ENCODE assay signal across 9 cellular contexts in genomic region chr6:37006793-37007339, GRCh38. TPM values are rescaled to one million over a fixed set of nuclear protein-coding genes. Genes with fewer than 3 reads are reported as not detected.
DNase-seq lines count a peak whose midpoint lies in the region; ATAC-seq and TF ChIP-seq lines count a peak whose summit lies in the region.
"Had no signal": no experiment of that assay in that cellular context is flagged by ENCODE, and none has a peak within 500 bp of the region (broad histone marks: within the 10 kb centered on the region; RNA-seq: fewer than 3 reads in every experiment).

No MANE protein-coding gene starts in this region.

- TF ChIP-seq CTCF in OCI-LY3 (IDR thresholded peaks at IDR 0.05; ENCODE audit: low read depth, low read length) (no peak), heart left ventricle (IDR thresholded peaks at IDR 0.05) (no peak), stomach (IDR thresholded peaks at IDR 0.05) (no peak), mesothelial cell of epicardium (IDR thresholded peaks at IDR 0.05; ENCODE audit: unreplicated experiment) (no peak)

- TF ChIP-seq POLR2A in heart left ventricle (IDR thresholded peaks at IDR 0.05) (no peak), stomach (IDR thresholded peaks at IDR 0.05) (no peak)

- H3K36me3 ChIP-seq in OCI-LY3 (replicated peaks; ENCODE audit: low read depth, low read length), result peaks cover 45% of the 10 kb centered on the region
- peaks cover 0 to 19% (median 0%) of the 10 kb centered on the region in 9 donors for H3K36me3 ChIP-seq in heart left ventricle
- no peaks in the 10 kb centered on the region for H3K36me3 ChIP-seq in stomach

- no peak overlapping the region for H2AFZ ChIP-seq in OCI-LY3 (ENCODE audit: low read depth, low read length)

- H3K4me2 ChIP-seq in OCI-LY3 (ENCODE audit: low read length), result peak overlapping the region; percentile 99

- H3K27me3 ChIP-seq in OCI-LY3 (ENCODE audit: low read depth, low read length) (no peaks in the 10 kb centered on the region; the same call in 1 of the 2 replicates), heart left ventricle (no peaks in the 10 kb centered on the region), stomach (no peaks in the 10 kb centered on the region)

- no peaks in the 10 kb centered on the region for H3K4me1 Mint-ChIP-seq in mesothelial cell of epicardium

- no peaks in the 10 kb centered on the region for H3K9me3 Mint-ChIP-seq in mesothelial cell of epicardium

- no peak overlapping the region for H3K4me3 Mint-ChIP-seq in mesothelial cell of epicardium

- H3K4me3 ChIP-seq in OCI-LY3 (ENCODE audit: low read length) (peak overlapping the region; percentile 86), heart left ventricle (peak overlapping the region in 9 of 12 donors; percentile 26 to 70 (median 41)), stomach (peak overlapping the region in 3 of 4 donors; percentile 17 to 44 (median 37))

- no peaks in the 10 kb centered on the region for H3K36me3 Mint-ChIP-seq in mesothelial cell of epicardium

- no peak for TF ChIP-seq EP300 in stomach (IDR thresholded peaks at IDR 0.05)

- no peak for DNase-seq in heart left ventricle
- no peak for DNase-seq in stomach
- DNase-seq in mesothelial cell of epicardium (ENCODE audit: low spot score in 2 of 2, unreplicated experiment in 2 of 2), result no peak
- no peak for DNase-seq in caudate nucleus (lab: John Stamatoyannopoulos, UW)
- DNase-seq: stimulated activated CD4-positive, alpha-beta T cell treated with anti-CD3 and anti-CD28 coated beads, Interleukin-2, amount 100 ng/mL, for 48 hours had no signal

- H3K79me2 ChIP-seq in OCI-LY3 (ENCODE audit: low read length), result peaks cover 65% of the 10 kb centered on the region

- H3K27ac ChIP-seq in OCI-LY3 (ENCODE audit: low read length) (peak overlapping the region; percentile 95), heart left ventricle (peak overlapping the region in 6 of 12 donors; percentile 3 to 92 (median 30)), stomach (peak overlapping the region in 2 of 5 donors; percentile 24 to 64), caudate nucleus (ENCODE audit: low read depth, low read length) (no peak overlapping the region)
- H3K27ac ChIP-seq: epithelial cell of prostate had no signal

- H4K20me1 ChIP-seq in OCI-LY3 (ENCODE audit: insufficient read depth, low read length), result peaks cover 41% of the 10 kb centered on the region

- peak; percentile 9 for ATAC-seq in GM18511 (IDR thresholded peaks at IDR 0.05; ENCODE audit: unreplicated experiment)
- ATAC-seq in heart left ventricle, result peak; percentile 25 to 67 (median 34)
- ATAC-seq in HG03520 (IDR thresholded peaks at IDR 0.05; ENCODE audit: unreplicated experiment), result no peak

- peaks cover 4% of the 10 kb centered on the region for H3K27me3 Mint-ChIP-seq in mesothelial cell of epicardium (ENCODE audit: low read depth)

- H3K27ac Mint-ChIP-seq in mesothelial cell of epicardium, result no peak overlapping the region

- peak overlapping the region; percentile 99 for H3K9ac ChIP-seq in OCI-LY3 (ENCODE audit: low read length)

- intact Hi-C loops in heart left ventricle (cut with DNase I), result no loop called here
- intact Hi-C loops in stomach (cut with DNase I; ENCODE audit: low total_unique reads), result no loop called here

- 68 to 75% (median 73%) methylated on average over 4 to 5 of the region's 5 CpGs for WGBS in heart left ventricle, 4 donors
- WGBS in stomach, 5 donors, result 83 to 92% (median 88%) methylated on average over 3 to 5 of the region's 5 CpGs

- H3K9me3 ChIP-seq in OCI-LY3 (ENCODE audit: insufficient read depth, low read length) (no peaks in the 10 kb centered on the region), heart left ventricle (no peaks in the 10 kb centered on the region), stomach (no peaks in the 10 kb centered on the region)

- peaks cover 39% of the 10 kb centered on the region for H3K4me1 ChIP-seq in OCI-LY3 (ENCODE audit: low read length)
- H3K4me1 ChIP-seq in heart left ventricle, result peaks cover 0 to 18% (median 0%) of the 10 kb centered on the region in 12 donors
- H3K4me1 ChIP-seq in stomach, result peaks cover 0 to 14% (median 0%) of the 10 kb centered on the region in 4 donors

RNA-seq across cellular contexts. Expression of gene FGD2, which starts 1.4 kb away (rescaled TPM):
- 10 to 100 TPM in 2 of 9 donors, 1 to 10 TPM in 7; 1.4 to 45.8 (median 4.9) TPM for total RNA-seq in heart left ventricle
- 1 to 10 TPM; 4.1 to 6.9 TPM for polyA plus RNA-seq in heart left ventricle
- total RNA-seq in stomach, result 10 to 100 TPM in 2 of 5 donors, 1 to 10 TPM in 3; 2.6 to 34.5 (median 7.3) TPM
- 1 to 10 TPM; 2.7 to 3.5 (median 3.1) TPM for polyA plus RNA-seq in stomach
- not detected in 3 replicates for total RNA-seq in mesothelial cell of epicardium

RNA-seq across cellular contexts. Expression of gene MTCH1, which starts 20.9 kb away (rescaled TPM):
- total RNA-seq in heart left ventricle (100 to 1,000 TPM; 144 to 320 (median 193) TPM), stomach (100 to 1,000 TPM; 123 to 202 (median 189) TPM), mesothelial cell of epicardium (148 to 153 TPM (median 151 TPM) in 3 replicates)
- polyA plus RNA-seq in heart left ventricle (100 to 1,000 TPM; 104 to 367 TPM), stomach (100 to 1,000 TPM; 110 to 172 (median 122) TPM)

RNA-seq across cellular contexts. Expression of gene PI16, which starts 52.3 kb away (rescaled TPM):
- 10 to 100 TPM in 7 of 9 donors, 1 to 10 TPM in 2; 7.5 to 36.2 (median 12.1) TPM for total RNA-seq in heart left ventricle
- polyA plus RNA-seq in heart left ventricle, result 10 to 100 TPM in 1 of 2 donors, 1 to 10 TPM in 1; 5.7 to 23.5 TPM
- total RNA-seq in stomach, result 10 to 100 TPM in 2 of 5 donors, 1 to 10 TPM in 1, not detected in 2; 1.7 to 21.3 (median 10.4) TPM
- 1 to 10 TPM; 1.2 to 4.3 (median 1.5) TPM for polyA plus RNA-seq in stomach
- total RNA-seq in mesothelial cell of epicardium, result not detected in 3 replicates
